In the genomic region with DNA sequence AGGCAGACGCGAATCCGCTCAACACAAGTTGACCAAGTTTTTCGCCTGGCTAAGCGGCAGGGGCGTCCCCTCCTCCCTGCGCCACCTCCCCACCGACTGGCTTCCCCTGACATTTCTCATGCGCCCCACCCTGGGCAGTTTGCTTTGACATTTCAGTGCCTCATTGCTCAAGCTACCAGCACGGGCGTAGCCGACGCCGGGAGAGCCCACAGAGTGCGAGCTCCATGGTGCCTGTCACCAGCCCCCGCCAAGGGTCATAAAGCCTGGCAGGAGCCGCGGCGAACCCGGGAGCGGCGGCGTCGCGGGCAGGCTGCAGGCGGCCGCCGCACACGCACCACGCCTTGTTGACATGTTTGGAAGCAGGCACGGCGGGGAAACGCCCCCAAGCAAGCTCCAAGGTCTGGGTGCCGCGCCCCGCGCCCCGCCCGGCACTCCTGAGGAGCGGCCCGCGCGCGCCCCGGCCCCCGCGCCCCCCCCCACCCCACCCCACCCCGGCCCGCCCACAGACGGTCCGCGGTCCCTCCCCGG, we compare ENCODE assay signal across 8 cellular contexts. TPM values are rescaled to one million over a fixed set of nuclear protein-coding genes. Genes with fewer than 3 reads are reported as not detected.
DNase-seq lines count a peak whose midpoint lies in the region; ATAC-seq, FAIRE-seq and TF ChIP-seq lines count a peak whose summit lies in the region.

No MANE protein-coding gene starts in this region.

- H3K4me1 ChIP-seq in DOHH2 (ENCODE audit: control insufficient read depth, low read length) (peaks cover 44% of the 10 kb centered on the region), pancreas (peaks cover 7 to 25% (median 22%) of the 10 kb centered on the region in 3 donors), tibial nerve (peaks cover 0 to 52% (median 29%) of the 10 kb centered on the region in 4 donors)

- H3K27ac ChIP-seq in DOHH2 (ENCODE audit: low read depth, low read length) (peak overlapping the region; percentile 86), pancreas (peak overlapping the region; percentile 98 to 100 (median 98)), tibial nerve (peak overlapping the region; percentile 95 to 100 (median 99))

- intact Hi-C loops in head of caudate nucleus (cut with DNase I), result loop anchor here (2.0 to 5.0 kb wide), 2 partner anchors 34 to 301 kb away; partner anchors contain the start of genes CLN5 and MYCBP2
- intact Hi-C loops in pancreas (cut with DNase I), result no loop called here

- ATAC-seq in GM21576 (IDR thresholded peaks at IDR 0.05; ENCODE audit: unreplicated experiment), result peak; percentile 52
- peak; percentile 79 to 84 (median 80) for ATAC-seq in pancreas

- peak overlapping the region; percentile 96 for H3K4me3 ChIP-seq in DOHH2 (ENCODE audit: low read length)
- peak overlapping the region; percentile 77 to 99 (median 86) for H3K4me3 ChIP-seq in pancreas
- H3K4me3 ChIP-seq in tibial nerve, result peak overlapping the region; percentile 75 to 98 (median 86)

- no peaks in the 10 kb centered on the region for H3K9me2 ChIP-seq in DOHH2 (replicated peaks; ENCODE audit: control insufficient read depth, low read length)

- FAIRE-seq in pancreas (lab: Jason Lieb, UNC), result no peak

- no peak for TF ChIP-seq EP300 in Ishikawa (IDR thresholded peaks at IDR 0.05; ENCODE audit: borderline replicate concordance)
- peak in 1 of 2 donors; percentile 91 for TF ChIP-seq EP300 in tibial nerve (IDR thresholded peaks at IDR 0.05)

- H3K36me3 ChIP-seq in DOHH2 (ENCODE audit: control insufficient read depth, low read length), result peaks cover 37% of the 10 kb centered on the region
- H3K36me3 ChIP-seq in pancreas, result no peaks in the 10 kb centered on the region
- H3K36me3 ChIP-seq in tibial nerve, result no peaks in the 10 kb centered on the region

- DNase-seq in SK-N-DZ (ENCODE audit: low spot score), result peak; percentile 63
- DNase-seq in activated naive CD4-positive, alpha-beta T cell treated with anti-CD3 and anti-CD28 coated beads, Interleukin-2, amount 50 U/mL, for 16 hours, result peak; percentile 72
- peak; percentile 36 to 84 (median 65) for DNase-seq in head of caudate nucleus
- peak; percentile 84 to 92 (median 86) for DNase-seq in pancreas
- DNase-seq in tibial nerve (ENCODE audit: low spot score in 2 of 2), result peak; percentile 70 to 72

- peak; percentile 21 for TF ChIP-seq CTCF in DOHH2 (IDR thresholded peaks at IDR 0.05; ENCODE audit: low read depth, low read length, poor library complexity, severe bottlenecking)
- no peak for TF ChIP-seq CTCF in pancreas (IDR thresholded peaks at IDR 0.05)
- TF ChIP-seq CTCF in tibial nerve (IDR thresholded peaks at IDR 0.05), result peak in 2 of 5 experiments; percentile 8 to 15

- no peak for TF ChIP-seq RAD21 in Ishikawa (IDR thresholded peaks at IDR 0.05; ENCODE audit: low read depth)

- peak; percentile 16 to 32 for TF ChIP-seq POLR2A in tibial nerve (IDR thresholded peaks at IDR 0.05)

- H3K27me3 ChIP-seq in DOHH2 (ENCODE audit: control insufficient read depth, low read length), result no peaks in the 10 kb centered on the region
- no peaks in the 10 kb centered on the region for H3K27me3 ChIP-seq in pancreas
- H3K27me3 ChIP-seq in tibial nerve, result no peaks in the 10 kb centered on the region

- no peaks in the 10 kb centered on the region for H3K9me3 ChIP-seq in DOHH2 (ENCODE audit: control insufficient read depth, insufficient read depth, low read length)
- no peaks in the 10 kb centered on the region for H3K9me3 ChIP-seq in pancreas
- no peaks in the 10 kb centered on the region for H3K9me3 ChIP-seq in tibial nerve

- peak overlapping the region; percentile 88 for H3K4me2 ChIP-seq in DOHH2 (ENCODE audit: low read length)

- H3K79me2 ChIP-seq in DOHH2 (ENCODE audit: control insufficient read depth, low read length), result peaks cover 52% of the 10 kb centered on the region

- peaks cover 34% of the 10 kb centered on the region for H4K20me1 ChIP-seq in DOHH2 (ENCODE audit: control insufficient read depth, insufficient read depth, low read depth, low read length)

- 0 to 1% methylated on average over 30 to 51 of the region's 53 CpGs for WGBS in pancreas, 2 donors
- WGBS in tibial nerve, 2 donors, result 1% methylated on average over 15 to 26 of the region's 53 CpGs

- peaks cover 6% of the 10 kb centered on the region for H3F3A ChIP-seq in DOHH2 (ENCODE audit: control insufficient read depth, insufficient read depth)

TF ChIP-seq in Ishikawa, 13 proteins besides CTCF, POLR2A, EP300 and RAD21:
- TF ChIP-seq USF1 (IDR thresholded peaks at IDR 0.05) (no peak), YY1 (IDR thresholded peaks at IDR 0.05; ENCODE audit: low read depth) (no peak), FOXM1 (IDR thresholded peaks at IDR 0.05; ENCODE audit: borderline replicate concordance, low read depth) (no peak), TEAD4 (IDR thresholded peaks at IDR 0.05) (0 out of 2 replicates have a peak, but pooled peaks have one; percentile 1), TCF12 (IDR thresholded peaks at IDR 0.05; ENCODE audit: low read depth) (peak; percentile 34; the same call in 1 of the 2 replicates)
- TF ChIP-seq, protein P1, sequence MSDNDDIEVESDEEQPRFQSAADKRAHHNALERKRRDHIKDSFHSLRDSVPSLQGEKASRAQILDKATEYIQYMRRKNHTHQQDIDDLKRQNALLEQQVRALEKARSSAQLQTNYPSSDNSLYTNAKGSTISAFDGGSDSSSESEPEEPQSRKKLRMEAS (IDR thresholded peaks at IDR 0.05), result peak; percentile 93

RNA-seq across cellular contexts. Expression of gene FBXL3, which starts 0.6 kb away (rescaled TPM):
- 11.4 and 13.5 TPM in 2 replicates for polyA plus RNA-seq in SK-N-DZ (2014; cell fraction: cytosol; rRNA removed)
- polyA plus RNA-seq in SK-N-DZ (2014; cell fraction: nucleus; rRNA removed), result 11.0 and 11.3 TPM in 2 replicates
- total RNA-seq in pancreas, result 10 to 100 TPM; 11.9 to 23.8 (median 14.5) TPM
- 10 to 100 TPM in 1 of 2 donors, 1 to 10 TPM in 1; 7.5 to 16.8 TPM for polyA plus RNA-seq in pancreas
- total RNA-seq in tibial nerve, result 100 to 1,000 TPM; 156 to 223 (median 175) TPM

RNA-seq across cellular contexts. Expression of gene CLN5, which starts 34.4 kb away (rescaled TPM):
- 15.8 and 18.0 TPM in 2 replicates for polyA plus RNA-seq in SK-N-DZ (2014; cell fraction: cytosol; rRNA removed)
- 24.0 and 33.5 TPM in 2 replicates for polyA plus RNA-seq in SK-N-DZ (2014; cell fraction: nucleus; rRNA removed)
- total RNA-seq in pancreas, result 10 to 100 TPM; 14.3 to 24.3 (median 19.4) TPM
- 10 to 100 TPM in 1 of 2 donors, 1 to 10 TPM in 1; 9.1 to 17.0 TPM for polyA plus RNA-seq in pancreas
- total RNA-seq in tibial nerve, result 10 to 100 TPM; 28.8 to 47.3 (median 35.1) TPM

Comparison
In these comparisons a context has a peak if more than half of its experiments do, and no peak if none do; other contexts are left out.
1. Peak in every context shown above with its lines: DNase-seq, ATAC-seq, H3K4me3 ChIP-seq and H3K27ac ChIP-seq.
2. RNA of gene FBXL3, which starts 0.6 kb away (total RNA-seq): 156 to 223 TPM in tibial nerve; 11.9 to 23.8 TPM in pancreas; every median in the first group is over 4 times any median in the second.